In genomic region chr6:4879724-4880372, GRCh38 we compare ENCODE assay signal across 1 cellular context.
TF ChIP-seq lines count a peak whose summit lies in the region.

No MANE protein-coding gene starts in this region.

TF ChIP-seq in SK-N-SH, 30 proteins besides CTCF, POLR2A, EP300 and RAD21 (continued from another document):
- TF ChIP-seq, protein P1, sequence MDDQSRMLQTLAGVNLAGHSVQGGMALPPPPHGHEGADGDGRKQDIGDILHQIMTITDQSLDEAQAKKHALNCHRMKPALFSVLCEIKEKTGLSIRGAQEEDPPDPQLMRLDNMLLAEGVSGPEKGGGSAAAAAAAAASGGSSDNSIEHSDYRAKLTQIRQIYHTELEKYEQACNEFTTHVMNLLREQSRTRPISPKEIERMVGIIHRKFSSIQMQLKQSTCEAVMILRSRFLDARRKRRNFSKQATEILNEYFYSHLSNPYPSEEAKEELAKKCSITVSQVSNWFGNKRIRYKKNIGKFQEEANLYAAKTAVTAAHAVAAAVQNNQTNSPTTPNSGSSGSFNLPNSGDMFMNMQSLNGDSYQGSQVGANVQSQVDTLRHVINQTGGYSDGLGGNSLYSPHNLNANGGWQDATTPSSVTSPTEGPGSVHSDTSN (IDR thresholded peaks at IDR 0.05): no peak
- TF ChIP-seq MXI1 (IDR thresholded peaks at IDR 0.05; ENCODE audit: low read depth, low read length): no peak
- TF ChIP-seq MAX (IDR thresholded peaks at IDR 0.05; ENCODE audit: low read depth): no peak
- TF ChIP-seq MEF2A (IDR thresholded peaks at IDR 0.05; ENCODE audit: borderline replicate concordance, low read depth): no peak
- no peak for TF ChIP-seq GABPA (IDR thresholded peaks at IDR 0.05; ENCODE audit: low read depth)
- TF ChIP-seq NRF1 (IDR thresholded peaks at IDR 0.05; ENCODE audit: low read depth, low read length): no peak
- TF ChIP-seq RFX5 (IDR thresholded peaks at IDR 0.05; ENCODE audit: low read length): no peak
- no peak for TF ChIP-seq IRF3 (IDR thresholded peaks at IDR 0.05; ENCODE audit: low read depth, low read length)
- TF ChIP-seq, protein P2, sequence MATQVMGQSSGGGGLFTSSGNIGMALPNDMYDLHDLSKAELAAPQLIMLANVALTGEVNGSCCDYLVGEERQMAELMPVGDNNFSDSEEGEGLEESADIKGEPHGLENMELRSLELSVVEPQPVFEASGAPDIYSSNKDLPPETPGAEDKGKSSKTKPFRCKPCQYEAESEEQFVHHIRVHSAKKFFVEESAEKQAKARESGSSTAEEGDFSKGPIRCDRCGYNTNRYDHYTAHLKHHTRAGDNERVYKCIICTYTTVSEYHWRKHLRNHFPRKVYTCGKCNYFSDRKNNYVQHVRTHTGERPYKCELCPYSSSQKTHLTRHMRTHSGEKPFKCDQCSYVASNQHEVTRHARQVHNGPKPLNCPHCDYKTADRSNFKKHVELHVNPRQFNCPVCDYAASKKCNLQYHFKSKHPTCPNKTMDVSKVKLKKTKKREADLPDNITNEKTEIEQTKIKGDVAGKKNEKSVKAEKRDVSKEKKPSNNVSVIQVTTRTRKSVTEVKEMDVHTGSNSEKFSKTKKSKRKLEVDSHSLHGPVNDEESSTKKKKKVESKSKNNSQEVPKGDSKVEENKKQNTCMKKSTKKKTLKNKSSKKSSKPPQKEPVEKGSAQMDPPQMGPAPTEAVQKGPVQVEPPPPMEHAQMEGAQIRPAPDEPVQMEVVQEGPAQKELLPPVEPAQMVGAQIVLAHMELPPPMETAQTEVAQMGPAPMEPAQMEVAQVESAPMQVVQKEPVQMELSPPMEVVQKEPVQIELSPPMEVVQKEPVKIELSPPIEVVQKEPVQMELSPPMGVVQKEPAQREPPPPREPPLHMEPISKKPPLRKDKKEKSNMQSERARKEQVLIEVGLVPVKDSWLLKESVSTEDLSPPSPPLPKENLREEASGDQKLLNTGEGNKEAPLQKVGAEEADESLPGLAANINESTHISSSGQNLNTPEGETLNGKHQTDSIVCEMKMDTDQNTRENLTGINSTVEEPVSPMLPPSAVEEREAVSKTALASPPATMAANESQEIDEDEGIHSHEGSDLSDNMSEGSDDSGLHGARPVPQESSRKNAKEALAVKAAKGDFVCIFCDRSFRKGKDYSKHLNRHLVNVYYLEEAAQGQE (IDR thresholded peaks at IDR 0.05; ENCODE audit: low read depth, low read length): no peak
- TF ChIP-seq ELF1 (IDR thresholded peaks at IDR 0.05): no peak
- TF ChIP-seq GATA2 (CRISPR knock-in tag; IDR thresholded peaks at IDR 0.05): no peak
- TF ChIP-seq, protein P3, sequence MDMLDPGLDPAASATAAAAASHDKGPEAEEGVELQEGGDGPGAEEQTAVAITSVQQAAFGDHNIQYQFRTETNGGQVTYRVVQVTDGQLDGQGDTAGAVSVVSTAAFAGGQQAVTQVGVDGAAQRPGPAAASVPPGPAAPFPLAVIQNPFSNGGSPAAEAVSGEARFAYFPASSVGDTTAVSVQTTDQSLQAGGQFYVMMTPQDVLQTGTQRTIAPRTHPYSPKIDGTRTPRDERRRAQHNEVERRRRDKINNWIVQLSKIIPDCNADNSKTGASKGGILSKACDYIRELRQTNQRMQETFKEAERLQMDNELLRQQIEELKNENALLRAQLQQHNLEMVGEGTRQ (IDR thresholded peaks at IDR 0.05; ENCODE audit: borderline replicate concordance, low read depth, low read length): no peak
- no peak for TF ChIP-seq RCOR1 (IDR thresholded peaks at IDR 0.05; ENCODE audit: low read length)
